18 cellular contexts compared by ENCODE assay signal in the genomic region with DNA sequence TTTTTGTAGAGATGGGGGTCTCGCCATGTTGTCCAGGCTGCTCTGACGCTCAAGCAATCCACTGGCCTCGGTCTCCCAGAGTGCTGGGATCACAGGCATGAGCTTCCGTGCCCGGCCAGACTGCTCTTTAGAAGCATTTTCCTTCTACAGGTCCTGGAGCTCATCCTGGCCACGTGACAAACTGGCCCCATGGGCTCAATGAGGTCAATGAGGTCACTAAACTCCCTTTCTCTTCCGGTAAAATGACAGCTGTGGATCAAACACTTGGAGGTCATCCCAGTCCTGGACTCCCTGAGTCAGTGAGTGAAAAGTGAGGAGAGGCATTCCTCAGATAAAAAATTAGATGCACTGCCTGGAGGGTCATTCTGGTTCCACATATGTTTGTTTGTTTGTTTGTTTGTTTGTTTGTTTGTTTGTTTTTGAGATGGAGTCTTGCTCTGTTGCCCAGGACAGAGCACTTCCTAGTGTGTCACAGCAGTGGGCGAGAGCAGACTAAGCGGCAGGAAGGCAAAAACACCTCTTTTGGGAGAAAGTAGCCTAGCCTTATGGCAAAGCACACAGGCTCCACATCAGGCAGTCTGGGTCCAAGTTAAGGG.
DNase-seq lines count a peak whose midpoint lies in the region; ATAC-seq and TF ChIP-seq lines count a peak whose summit lies in the region.
"Had no signal": no experiment of that assay in that cellular context is flagged by ENCODE, and none has a peak within 500 bp of the region (broad histone marks: within the 10 kb centered on the region; RNA-seq: fewer than 3 reads in every experiment).

No MANE protein-coding gene starts in this region.

- H3K4me2 ChIP-seq in parathyroid adenoma (ENCODE audit: low read length) = peak overlapping the region; percentile 55
- H3K4me2 ChIP-seq: BLaER1 had no signal

- H3K27me3 ChIP-seq in left ventricle myocardium inferior (ENCODE audit: low read depth) (no peaks in the 10 kb centered on the region), liver (ENCODE audit: control insufficient read depth in 4 of 4, insufficient read depth in 4 of 4, low read length in 3 of 4) (no peaks in the 10 kb centered on the region), parathyroid adenoma (ENCODE audit: control insufficient read depth, insufficient read depth, low read length) (no peaks in the 10 kb centered on the region), upper lobe of right lung (no peaks in the 10 kb centered on the region)
- H3K27me3 ChIP-seq: BLaER1, colonic mucosa, tibial nerve had no signal

- peaks cover 4% of the 10 kb centered on the region for H3K27me3 Mint-ChIP-seq in HFFc6 (ENCODE audit: insufficient read depth)
- H3K27me3 Mint-ChIP-seq: activated CD4-positive, alpha-beta memory T cell treated with anti-CD3 and anti-CD28 coated beads, Interleukin-2, amount 10 ng/mL, durations not matched to agents 7 days and 5 days had no signal

- peak in 1 of 2 donors; percentile 67 for TF ChIP-seq RAD21 in liver (IDR thresholded peaks at IDR 0.05)

- no peak overlapping the region for H3K4me3 Mint-ChIP-seq in HFFc6
- H3K4me3 Mint-ChIP-seq: activated CD4-positive, alpha-beta memory T cell treated with anti-CD3 and anti-CD28 coated beads, Interleukin-2, amount 10 ng/mL, durations not matched to agents 7 days and 5 days; activated T-cell treated with anti-CD3 and anti-CD28 coated beads, Interleukin-2, amount 50 U/mL, for 4 hours; T-helper 1 cell treated with Interleukin-12 subunit alpha and Interleukin-12 subunit beta and Interleukin-4 antibody, amounts not matched to agents 30 μg/mL and 1 μg/mL, for 36 hours had no signal

- TF ChIP-seq CTCF in left ventricle myocardium inferior (IDR thresholded peaks at IDR 0.05; ENCODE audit: borderline replicate concordance) (no peak), liver (IDR thresholded peaks at IDR 0.05; ENCODE audit: low read depth, low read length, missing input control) (no peak), parathyroid adenoma (IDR thresholded peaks at IDR 0.05) (no peak), upper lobe of right lung (IDR thresholded peaks at IDR 0.05) (no peak), HFFc6 (IDR thresholded peaks at IDR 0.05) (no peak)

- DNase-seq in left ventricle myocardium inferior = no peak
- DNase-seq in Right ventricle myocardium inferior (ENCODE audit: missing footprints) = no peak
- peak; percentile 2 for DNase-seq in upper lobe of right lung
- no peak for DNase-seq in stimulated activated CD4-positive, alpha-beta T cell treated with anti-CD3 and anti-CD28 coated beads, Interleukin-4, amount 100 ng/mL, for 4 hours
- no peak for DNase-seq in SK-N-DZ (ENCODE audit: low spot score)
- DNase-seq in HFFc6 = no peak
- DNase-seq: activated CD4-positive, alpha-beta memory T cell treated with anti-CD3 and anti-CD28 coated beads, Interleukin-2, amount 10 ng/mL, durations not matched to agents 7 days and 5 days; activated T-cell treated with anti-CD3 and anti-CD28 coated beads, Interleukin-2, amount 50 U/mL, for 4 hours; colonic mucosa; hypothalamus; mesendoderm; NCI-H187 had no signal

- H3K27ac Mint-ChIP-seq in HFFc6 = no peak overlapping the region
- H3K27ac Mint-ChIP-seq: activated CD4-positive, alpha-beta memory T cell treated with anti-CD3 and anti-CD28 coated beads, Interleukin-2, amount 10 ng/mL, durations not matched to agents 7 days and 5 days; activated naive CD4-positive, alpha-beta T cell treated with anti-CD3 and anti-CD28 coated beads, Interleukin-2, amount 50 U/mL, for 72 hours; T-helper 1 cell treated with Interleukin-12 subunit alpha and Interleukin-12 subunit beta and Interleukin-4 antibody, amounts not matched to agents 30 μg/mL and 1 μg/mL, for 36 hours had no signal

- peak overlapping the region; percentile 47 for H2AFZ ChIP-seq in parathyroid adenoma

- H3K36me3 ChIP-seq in left ventricle myocardium inferior = no peaks in the 10 kb centered on the region
- H3K36me3 ChIP-seq in liver (ENCODE audit: control insufficient read depth in 4 of 4, insufficient read depth in 3 of 4, low read depth in 1 of 4, low read length in 3 of 4) = peaks cover 0 to 2% (median 0%) of the 10 kb centered on the region in 4 donors
- no peaks in the 10 kb centered on the region for H3K36me3 ChIP-seq in parathyroid adenoma (ENCODE audit: control insufficient read depth, insufficient read depth, low read length)
- no peaks in the 10 kb centered on the region for H3K36me3 ChIP-seq in upper lobe of right lung
- H3K36me3 ChIP-seq: BLaER1, colonic mucosa, tibial nerve had no signal

- no peak overlapping the region for H3K9ac ChIP-seq in liver (ENCODE audit: low read depth in 1 of 2, low read length in 2 of 2)
- no peak overlapping the region for H3K9ac ChIP-seq in parathyroid adenoma
- H3K9ac ChIP-seq: BLaER1 had no signal

- no peaks in the 10 kb centered on the region for H3K9me3 ChIP-seq in left ventricle myocardium inferior (replicated peaks)
- H3K9me3 ChIP-seq in liver (ENCODE audit: control insufficient read depth in 4 of 4, low read length in 3 of 4) = no peaks in the 10 kb centered on the region
- H3K9me3 ChIP-seq in parathyroid adenoma (ENCODE audit: control insufficient read depth, low read length) = no peaks in the 10 kb centered on the region
- no peaks in the 10 kb centered on the region for H3K9me3 ChIP-seq in upper lobe of right lung
- H3K9me3 ChIP-seq: BLaER1, colonic mucosa, tibial nerve had no signal

- H3K36me3 Mint-ChIP-seq in HFFc6 (ENCODE audit: low read depth) = peaks cover 22% of the 10 kb centered on the region
- H3K36me3 Mint-ChIP-seq: activated naive CD4-positive, alpha-beta T cell treated with anti-CD3 and anti-CD28 coated beads, Interleukin-2, amount 50 U/mL, for 72 hours had no signal

- no peak for ATAC-seq in Right ventricle myocardium inferior
- ATAC-seq in upper lobe of right lung = no peak
- ATAC-seq: activated naive CD4-positive, alpha-beta T cell treated with anti-CD3 and anti-CD28 coated beads, Interleukin-2, amount 50 U/mL, for 72 hours; activated T-cell treated with anti-CD3 and anti-CD28 coated beads, Interleukin-2, amount 50 U/mL, for 4 hours had no signal

- 58% methylated on average over 9 of the region's 9 CpGs for WGBS in liver

- peaks cover 15% of the 10 kb centered on the region for H3K79me2 ChIP-seq in parathyroid adenoma

- H3K4me1 ChIP-seq in left ventricle myocardium inferior (peaks cover 72% of the 10 kb centered on the region), liver (ENCODE audit: control insufficient read depth in 4 of 4, insufficient read depth in 4 of 4, low read length in 3 of 4) (peaks cover 7 to 74% (median 60%) of the 10 kb centered on the region in 4 donors), parathyroid adenoma (peaks cover 39% of the 10 kb centered on the region), upper lobe of right lung (peaks cover 45% of the 10 kb centered on the region)
- H3K4me1 ChIP-seq: BLaER1 had no signal

- H3K27ac ChIP-seq in left ventricle myocardium inferior (replicated peaks) (peak overlapping the region; percentile 30), liver (ENCODE audit: low read depth in 1 of 2, low read length in 2 of 2) (peak overlapping the region; percentile 68 to 94), parathyroid adenoma (peak overlapping the region; percentile 87), upper lobe of right lung (no peak overlapping the region)
- H3K27ac ChIP-seq: BLaER1, colonic mucosa had no signal

- H3K9me3 Mint-ChIP-seq in HFFc6 = no peaks in the 10 kb centered on the region
- H3K9me3 Mint-ChIP-seq: activated CD4-positive, alpha-beta memory T cell treated with anti-CD3 and anti-CD28 coated beads, Interleukin-2, amount 10 ng/mL, durations not matched to agents 7 days and 5 days; activated naive CD4-positive, alpha-beta T cell treated with anti-CD3 and anti-CD28 coated beads, Interleukin-2, amount 50 U/mL, for 72 hours; activated T-cell treated with anti-CD3 and anti-CD28 coated beads, Interleukin-2, amount 50 U/mL, for 4 hours; T-helper 1 cell treated with Interleukin-12 subunit alpha and Interleukin-12 subunit beta and Interleukin-4 antibody, amounts not matched to agents 30 μg/mL and 1 μg/mL, for 36 hours had no signal

- intact Hi-C loops in left ventricle myocardium inferior (cut with micrococcal nuclease) (loop anchor here (10.0 kb wide), 1 partner anchor 348 kb away; no protein-coding TSS in a partner anchor), Right ventricle myocardium inferior (cut with DNase I) (no loop called here), upper lobe of right lung (cut with DNase I) (loop anchor here (10.0 kb wide), 1 partner anchor 368 kb away; no protein-coding TSS in a partner anchor)

- peaks cover 69% of the 10 kb centered on the region for H3K4me1 Mint-ChIP-seq in HFFc6 (ENCODE audit: low read depth)
- H3K4me1 Mint-ChIP-seq: activated CD4-positive, alpha-beta memory T cell treated with anti-CD3 and anti-CD28 coated beads, Interleukin-2, amount 10 ng/mL, durations not matched to agents 7 days and 5 days had no signal

- H3K4me3 ChIP-seq in left ventricle myocardium inferior (no peak overlapping the region), liver (ENCODE audit: low read depth in 1 of 3, low read length in 3 of 3) (no peak overlapping the region), parathyroid adenoma (ENCODE audit: low read depth, low read length) (no peak overlapping the region), upper lobe of right lung (no peak overlapping the region)
- H3K4me3 ChIP-seq: BLaER1, colonic mucosa, tibial nerve had no signal

TF ChIP-seq in liver, 16 proteins besides CTCF, POLR2A, EP300 and RAD21 (continues in another document):
- TF ChIP-seq ATF3 (IDR thresholded peaks at IDR 0.05) (no peak), NR2F2 (IDR thresholded peaks at IDR 0.05) (peak; percentile 87)
